Comparison of ENCODE assay signal across 25 cellular contexts in the genomic region with DNA sequence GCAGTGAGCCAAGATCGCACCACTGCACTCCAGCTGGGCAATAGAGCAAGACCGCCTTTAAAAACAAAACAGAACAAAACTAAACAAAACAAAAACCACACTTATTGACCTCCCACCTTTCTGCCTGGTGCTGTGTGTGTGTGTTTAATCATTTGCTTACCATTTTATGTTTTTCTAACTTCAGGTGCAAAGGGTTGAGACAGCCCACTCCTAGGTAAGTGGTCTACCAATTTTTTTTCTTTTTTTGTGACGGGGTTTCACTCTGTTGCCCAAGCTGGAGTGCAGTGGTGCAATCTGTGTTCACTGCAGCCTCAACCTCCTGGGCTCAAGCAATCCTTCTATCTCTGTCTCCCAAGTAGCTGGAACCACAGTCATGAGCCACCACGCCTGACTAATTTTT.
"Had no signal": no experiment of that assay in that cellular context is flagged by ENCODE, and none has a peak within 500 bp of the region (broad histone marks: within the 10 kb centered on the region; RNA-seq: fewer than 3 reads in every experiment).

No MANE protein-coding gene starts in this region.

- ATAC-seq: left colon; natural killer cell; psoas muscle; sciatic nerve; stimulated activated naive B cell treated with anti-CD40 and anti-IgM and Interleukin-4, amounts not matched to agents 10 μg/mL and 1 μg/mL and 100 μg/mL, for 72 hours had no signal

- H3K4me1 ChIP-seq: left ventricle myocardium inferior, parathyroid adenoma, psoas muscle, right atrium auricular region, suprapubic skin, tibial nerve, uterus had no signal

- H3K36me3 ChIP-seq: left ventricle myocardium inferior, neural progenitor cell, neutrophil, right atrium auricular region, suprapubic skin, thoracic aorta, tibial nerve, uterus had no signal

- H3K27me3 ChIP-seq: neural progenitor cell, right atrium auricular region, tibial nerve, uterus had no signal

- H3K27ac ChIP-seq: left ventricle myocardium inferior, neural progenitor cell, neutrophil, parathyroid adenoma, psoas muscle, right atrium auricular region, skin epidermis, suprapubic skin, thoracic aorta, tibial nerve, uterus had no signal

- H3K4me3 ChIP-seq: left ventricle myocardium inferior, lung, neural progenitor cell, psoas muscle, right atrium auricular region, skin epidermis, suprapubic skin, thoracic aorta, tibial nerve, uterus had no signal

- DNase-seq: hypothalamus; immature natural killer cell; left colon; left ventricle myocardium inferior; naive B cell; natural killer cell; nephron progenitor cell; occipital lobe; psoas muscle; stimulated activated CD4-positive, alpha-beta T cell treated with anti-CD3 and anti-CD28 coated beads, Interleukin-12 subunit alpha, Interleukin-12 subunit beta, amount 100 ng/mL, for 4 hours; stimulated activated CD4-positive, alpha-beta T cell treated with anti-CD3 and anti-CD28 coated beads, Interleukin-15, amount 100 ng/mL, for 24 hours; stimulated activated CD4-positive, alpha-beta T cell treated with anti-CD3 and anti-CD28 coated beads, Interleukin-2, amount 100 ng/mL, for 24 hours; stimulated activated CD4-positive, alpha-beta T cell treated with anti-CD3 and anti-CD28 coated beads, Interleukin-4, amount 100 ng/mL, for 1 hour; stimulated activated naive B cell treated with anti-CD40 and anti-IgM and Interleukin-4, amounts not matched to agents 10 μg/mL and 1 μg/mL and 100 μg/mL, for 72 hours; uterus had no signal

- H3K9me3 ChIP-seq: left ventricle myocardium inferior, neutrophil, psoas muscle, suprapubic skin, thoracic aorta, uterus had no signal
